In the genomic region with DNA sequence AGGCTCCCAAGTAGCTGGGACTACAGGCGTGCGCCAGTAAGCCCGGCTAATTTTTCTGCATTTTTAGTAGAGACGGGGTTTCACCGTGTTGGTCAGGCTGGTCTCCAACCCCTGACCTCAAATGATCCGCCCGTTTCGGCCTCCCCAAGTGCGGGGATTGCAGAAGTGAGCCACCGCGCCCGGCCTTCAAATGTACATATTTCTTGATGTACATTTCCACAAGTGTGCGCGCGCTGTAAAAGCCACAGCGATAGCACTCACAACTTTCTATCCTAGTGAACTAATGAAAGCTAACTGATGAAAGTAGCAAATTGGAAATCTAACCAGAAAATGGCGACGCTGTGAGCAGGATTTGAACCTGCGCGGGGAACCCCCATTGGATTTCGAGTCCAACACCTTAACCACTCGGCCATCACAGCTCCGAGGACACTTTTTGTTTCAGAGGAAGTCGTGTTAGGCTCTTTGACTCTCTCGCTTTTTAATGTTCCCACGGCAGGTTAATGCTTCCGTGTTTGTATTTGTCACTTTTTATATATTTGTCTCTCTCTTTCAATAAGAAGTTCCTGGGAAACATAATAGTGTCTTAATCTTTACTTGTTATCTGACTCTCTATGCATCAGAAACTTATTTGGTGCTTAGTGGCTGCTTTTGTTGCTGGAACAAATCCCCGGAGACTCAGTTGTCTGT, we compare ENCODE assay signal across 8 cellular contexts.
DNase-seq lines count a peak whose midpoint lies in the region; ATAC-seq, FAIRE-seq and TF ChIP-seq lines count a peak whose summit lies in the region.

No MANE protein-coding gene starts in this region.

- H3K4me2 ChIP-seq in OCI-LY3 (ENCODE audit: low read length): peak overlapping the region; percentile 99

- H4K20me1 ChIP-seq in OCI-LY3 (ENCODE audit: insufficient read depth, low read length): no peaks in the 10 kb centered on the region

- no peaks in the 10 kb centered on the region for H3K9me3 ChIP-seq in OCI-LY3 (ENCODE audit: insufficient read depth, low read length)
- H3K9me3 ChIP-seq in colonic mucosa: no peaks in the 10 kb centered on the region

- peak; percentile 96 for FAIRE-seq in GM19239 (lab: Jason Lieb, UNC)

- peak overlapping the region; percentile 81 for H2AFZ ChIP-seq in OCI-LY3 (ENCODE audit: low read depth, low read length)

- ATAC-seq in HG03354 (IDR thresholded peaks at IDR 0.05; ENCODE audit: poor library complexity, severe bottlenecking, unreplicated experiment): peak; percentile 66

- no peak overlapping the region for H3K27ac Mint-ChIP-seq in nephron

- peak; percentile 75 for DNase-seq in DMS114 treated with DMSO at 0.1 percent for 48 hours (lab: John Stamatoyannopoulos, UW; ENCODE audit: unreplicated experiment)
- DNase-seq in GM19239 (ENCODE audit: insufficient read length, low spot score): no peak
- peak; percentile 46 for DNase-seq in colonic mucosa
- no peak for DNase-seq in GM19238 (ENCODE audit: insufficient read length, low spot score)
- DNase-seq in hippocampal formation (lab: John Stamatoyannopoulos, UW): no peak

- peaks cover 43% of the 10 kb centered on the region for H3K4me1 Mint-ChIP-seq in nephron

- TF ChIP-seq CTCF in OCI-LY3 (IDR thresholded peaks at IDR 0.05; ENCODE audit: low read depth, low read length) (no peak), colonic mucosa (IDR thresholded peaks at IDR 0.05) (no peak), nephron (IDR thresholded peaks at IDR 0.05; ENCODE audit: unreplicated experiment in 3 of 3) (no peak)

- H3K4me1 ChIP-seq in OCI-LY3 (ENCODE audit: low read length) (peaks cover 21% of the 10 kb centered on the region; the same call in 1 of the 2 replicates), colonic mucosa (no peaks in the 10 kb centered on the region)

- no peaks in the 10 kb centered on the region for H3K36me3 Mint-ChIP-seq in nephron (ENCODE audit: low read depth)

- H3K4me3 Mint-ChIP-seq in nephron: peak overlapping the region; percentile 51 to 68 (median 58)

- H3K4me3 ChIP-seq in OCI-LY3 (ENCODE audit: low read length): peak overlapping the region; percentile 94
- H3K4me3 ChIP-seq in colonic mucosa: peak overlapping the region; percentile 15

- peak overlapping the region; percentile 63 for H3K27ac ChIP-seq in OCI-LY3 (ENCODE audit: low read length)
- H3K27ac ChIP-seq in colonic mucosa: no peak overlapping the region

- H3K27me3 ChIP-seq in OCI-LY3 (ENCODE audit: low read depth, low read length) (no peaks in the 10 kb centered on the region), colonic mucosa (peaks cover 43% of the 10 kb centered on the region)

- H3K9me3 Mint-ChIP-seq in nephron: peaks cover 2% of the 10 kb centered on the region

- intact Hi-C loops in colonic mucosa (cut with DNase I): no loop called here

- no peaks in the 10 kb centered on the region for H3K79me2 ChIP-seq in OCI-LY3 (ENCODE audit: low read length)

- H3K27me3 Mint-ChIP-seq in nephron (ENCODE audit: low read depth): peaks cover 99% of the 10 kb centered on the region

- peak overlapping the region; percentile 53 for H3K9ac ChIP-seq in OCI-LY3 (ENCODE audit: low read length)
- H3K9ac ChIP-seq in colonic mucosa (ENCODE audit: low read depth in 2 of 2, low read length in 2 of 2): no peak overlapping the region

- no peaks in the 10 kb centered on the region for H3K36me3 ChIP-seq in OCI-LY3 (replicated peaks; ENCODE audit: low read depth, low read length)
- H3K36me3 ChIP-seq in colonic mucosa: no peaks in the 10 kb centered on the region

Comparison
In these comparisons a context has a peak if more than half of its experiments do, and no peak if none do; other contexts are left out.
1. DNase-seq: peak in DMS114 treated with DMSO at 0.1 percent for 48 hours (single experiment) and colonic mucosa (single experiment); none in GM19239 (single experiment), GM19238 (single experiment) and hippocampal formation (0 of 2).